ENCODE assay signal across 17 cellular contexts in genomic region chr11:22510741-22511140, GRCh38.
DNase-seq lines count a peak whose midpoint lies in the region; ATAC-seq, FAIRE-seq and TF ChIP-seq lines count a peak whose summit lies in the region.
"Had no signal": no experiment of that assay in that cellular context is flagged by ENCODE, and none has a peak within 500 bp of the region (broad histone marks: within the 10 kb centered on the region; RNA-seq: fewer than 3 reads in every experiment).

No MANE protein-coding gene starts in this region.

- intact Hi-C loops in left lung (cut with DNase I), result no loop called here

- H3K36me3 ChIP-seq in bronchial epithelial cell (ENCODE audit: control insufficient read depth, insufficient read depth, low read length) (no peaks in the 10 kb centered on the region), left lung (no peaks in the 10 kb centered on the region)

- H3K4me3 ChIP-seq in AG10803 (ENCODE audit: low read length) (no peak overlapping the region), bronchial epithelial cell (ENCODE audit: low read depth, low read length) (no peak overlapping the region), left lung (no peak overlapping the region)
- H3K4me3 ChIP-seq: K562, mucosa of descending colon had no signal

- ATAC-seq in left lung (peak; percentile 49), GM18858 (IDR thresholded peaks at IDR 0.05; ENCODE audit: unreplicated experiment) (no peak)
- ATAC-seq: K562; mucosa of descending colon; stimulated activated naive B cell treated with anti-CD40 and anti-IgM and Interleukin-4, amounts not matched to agents 10 μg/mL and 1 μg/mL and 100 μg/mL, for 72 hours had no signal

- H3K4me1 ChIP-seq in left lung, result no peaks in the 10 kb centered on the region

- no peak overlapping the region for H3K27ac ChIP-seq in left lung

- DNase-seq in AG10803 (ENCODE audit: low read depth) (peak; percentile 24), NCI-H446 (lab: John Stamatoyannopoulos, UW) (peak; percentile 54 to 71), bronchial epithelial cell (ENCODE audit: low read depth) (peak; percentile 98), left lung (no peak), 8988T (no peak), NCI-H510A treated with DMSO at 0.1 percent for 48 hours (lab: John Stamatoyannopoulos, UW) (no peak), NCI-H2227 treated with DMSO at 0.1 percent for 48 hours (lab: John Stamatoyannopoulos, UW) (no peak)
- DNase-seq: ACHN; activated CD4-positive, alpha-beta T cell treated with anti-CD3 and anti-CD28 coated beads, Interleukin-2, amount 10 ng/mL, durations not matched to agents 7 days and 5 days; activated T-cell treated with anti-CD3 and anti-CD28 coated beads, Interleukin-2, amount 50 U/mL, for 1 hour; GDM1; mucosa of descending colon; NCI-H1105 treated with DMSO at 0.1 percent for 48 hours; stimulated activated naive B cell treated with anti-CD40 and anti-IgM and Interleukin-4, amounts not matched to agents 10 μg/mL and 1 μg/mL and 100 μg/mL, for 72 hours; T-helper 9 cell had no signal

- FAIRE-seq in bronchial epithelial cell (lab: Jason Lieb, UNC), result no peak
- FAIRE-seq: K562 had no signal

- no peaks in the 10 kb centered on the region for H3K27me3 ChIP-seq in bronchial epithelial cell (ENCODE audit: control insufficient read depth, insufficient read depth, low read length)
- no peaks in the 10 kb centered on the region for H3K27me3 ChIP-seq in left lung

- no peaks in the 10 kb centered on the region for H3K9me3 ChIP-seq in left lung
- H3K9me3 ChIP-seq: mucosa of descending colon had no signal

- no peak for TF ChIP-seq CTCF in AG10803 (conservative IDR thresholded peaks at IDR 0.05; ENCODE audit: low read length)
- TF ChIP-seq CTCF in bronchial epithelial cell (IDR thresholded peaks at IDR 0.05; ENCODE audit: insufficient read depth, low read length, severe bottlenecking), result no peak
- TF ChIP-seq CTCF in left lung (IDR thresholded peaks at IDR 0.05), result no peak

Comparison
In these comparisons a context has a peak if more than half of its experiments do, and no peak if none do; other contexts are left out.
1. DNase-seq: peak in AG10803 (single experiment), NCI-H446 (2 of 2) and bronchial epithelial cell (single experiment); none in left lung (0 of 2), 8988T (single experiment), NCI-H510A treated with DMSO at 0.1 percent for 48 hours (single experiment) and NCI-H2227 treated with DMSO at 0.1 percent for 48 hours (single experiment).